16 cellular contexts compared by ENCODE assay signal in the genomic region with DNA sequence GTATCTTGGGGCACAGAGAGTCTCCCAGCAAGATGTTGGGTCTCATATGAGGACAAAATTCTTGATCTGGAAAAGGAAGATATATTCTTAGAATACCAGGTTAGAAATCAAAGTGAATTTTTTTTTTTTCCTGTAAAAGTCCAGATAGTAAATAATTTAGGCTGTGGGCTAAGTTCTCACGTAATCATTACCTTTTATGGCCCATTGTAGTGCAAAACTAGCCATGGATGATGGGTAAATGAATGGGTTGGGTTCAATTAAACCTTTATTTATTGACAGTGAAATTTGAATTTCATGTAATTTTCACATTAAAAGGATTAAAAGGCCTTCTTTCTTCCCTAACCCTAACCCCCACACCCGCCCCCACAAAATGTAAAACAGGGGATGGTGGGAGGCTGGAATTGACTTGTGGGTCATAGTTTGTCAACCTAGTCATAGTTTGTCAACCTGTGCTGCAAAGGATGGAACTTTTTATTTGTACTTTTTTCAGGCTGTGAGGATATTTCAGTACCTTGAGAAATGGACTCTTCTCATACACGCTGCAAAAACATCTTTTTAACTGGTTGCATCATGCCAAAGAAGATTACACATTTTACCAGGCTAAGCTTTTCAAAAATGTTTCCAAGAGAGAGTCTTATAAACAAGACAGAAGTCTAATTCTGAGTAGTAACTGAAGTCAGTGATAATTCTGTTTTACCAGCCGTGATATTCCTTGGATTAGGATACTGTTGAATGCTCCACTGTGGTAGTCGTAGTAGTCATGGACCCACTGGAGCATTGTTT.
DNase-seq lines count a peak whose midpoint lies in the region; ATAC-seq and TF ChIP-seq lines count a peak whose summit lies in the region.
"Had no signal": no experiment of that assay in that cellular context is flagged by ENCODE, and none has a peak within 500 bp of the region (broad histone marks: within the 10 kb centered on the region; RNA-seq: fewer than 3 reads in every experiment).

No MANE protein-coding gene starts in this region.

- no peak overlapping the region for H3K4ac ChIP-seq in mesenchymal stem cell (ENCODE audit: low read depth in 1 of 2, low read length in 2 of 2)

- H3K14ac ChIP-seq in mesenchymal stem cell (ENCODE audit: low read length in 2 of 2): no peak overlapping the region

- no peak overlapping the region for H3K9ac ChIP-seq in mesenchymal stem cell (ENCODE audit: low read length)
- H3K9ac ChIP-seq: KMS-11 had no signal

- no peak overlapping the region for H2BK15ac ChIP-seq in mesenchymal stem cell (ENCODE audit: low read depth, poor library complexity, severe bottlenecking)

- H3K36me3 Mint-ChIP-seq in T-cell: peaks cover 20% of the 10 kb centered on the region

- no peak for TF ChIP-seq EP300 in esophagus muscularis mucosa (IDR thresholded peaks at IDR 0.05)
- TF ChIP-seq EP300 in upper lobe of left lung (IDR thresholded peaks at IDR 0.05): no peak

- WGBS in esophagus muscularis mucosa: 70% methylated on average over 5 of the region's 5 CpGs
- WGBS in mesenchymal stem cell: 81% methylated on average over 3 of the region's 5 CpGs
- WGBS in upper lobe of left lung, 2 donors: 74 to 90% methylated on average over 5 of the region's 5 CpGs

- no peak for TF ChIP-seq POLR2A in esophagus muscularis mucosa (IDR thresholded peaks at IDR 0.05; ENCODE audit: low read depth)
- TF ChIP-seq POLR2A in upper lobe of left lung (IDR thresholded peaks at IDR 0.05): no peak

- H3K4me1 Mint-ChIP-seq in T-cell: peaks cover 59 to 63% (median 59%) of the 10 kb centered on the region in 3 donors

- no peak for ATAC-seq in T-cell (replicated peaks in 1 of 4)
- no peak for ATAC-seq in GM18909 (IDR thresholded peaks at IDR 0.05; ENCODE audit: poor library complexity, unreplicated experiment)
- no peak for ATAC-seq in upper lobe of left lung (ENCODE audit: low FRiP score in 2 of 2)
- ATAC-seq: A549 had no signal

- H3K36me3 ChIP-seq in esophagus muscularis mucosa (peaks cover 0 to 15% (median 5%) of the 10 kb centered on the region in 4 donors), mesenchymal stem cell (ENCODE audit: control insufficient read depth in 1 of 2, insufficient read depth in 2 of 2, low read depth in 1 of 2, low read length in 2 of 2) (peaks cover 0 to 21% of the 10 kb centered on the region in 2 experiments), upper lobe of left lung (peaks cover 0 to 7% (median 0%) of the 10 kb centered on the region in 4 donors)

- H2BK12ac ChIP-seq in mesenchymal stem cell (ENCODE audit: low read length in 2 of 2): no peak overlapping the region

- H3K4me1 ChIP-seq in esophagus muscularis mucosa: peaks cover 12 to 70% (median 49%) of the 10 kb centered on the region in 4 donors
- no peaks in the 10 kb centered on the region for H3K4me1 ChIP-seq in mesenchymal stem cell (ENCODE audit: control insufficient read depth, insufficient read depth, low read depth, low read length)
- peaks cover 0 to 13% (median 5%) of the 10 kb centered on the region in 4 donors for H3K4me1 ChIP-seq in upper lobe of left lung

- no peaks in the 10 kb centered on the region for H3K9me3 ChIP-seq in esophagus muscularis mucosa
- H3K9me3 ChIP-seq in mesenchymal stem cell (ENCODE audit: control insufficient read depth, low read length): no peaks in the 10 kb centered on the region
- no peaks in the 10 kb centered on the region for H3K9me3 ChIP-seq in upper lobe of left lung
- H3K9me3 ChIP-seq: A549 had no signal

- no peak overlapping the region for H3K23ac ChIP-seq in mesenchymal stem cell (ENCODE audit: low read length in 2 of 2)

- H3K4me3 Mint-ChIP-seq in T-cell: no peak overlapping the region

- no peak overlapping the region for H2AFZ ChIP-seq in mesenchymal stem cell (ENCODE audit: low read depth, low read length)

- H3K27ac Mint-ChIP-seq in T-cell: peak overlapping the region; percentile 31 to 44

- CTCF ChIA-PET in T-cell (lab: Charles Lee): no interaction called here

- H3K27ac ChIP-seq in esophagus muscularis mucosa (replicated peaks in 1 of 4): peak overlapping the region; percentile 5 to 56 (median 50)
- H3K27ac ChIP-seq in mesenchymal stem cell (ENCODE audit: low read length, poor library complexity, severe bottlenecking): no peak overlapping the region
- no peak overlapping the region for H3K27ac ChIP-seq in upper lobe of left lung
- H3K27ac ChIP-seq: A549, KMS-11 had no signal

- no peaks in the 10 kb centered on the region for H3K27me3 Mint-ChIP-seq in T-cell

- TF ChIP-seq CTCF in esophagus muscularis mucosa (IDR thresholded peaks at IDR 0.05): no peak
- no peak for TF ChIP-seq CTCF in upper lobe of left lung (IDR thresholded peaks at IDR 0.05)

- H2AK5ac ChIP-seq in mesenchymal stem cell (ENCODE audit: low read length, severe bottlenecking): no peak overlapping the region

- no peaks in the 10 kb centered on the region for H3K9me3 Mint-ChIP-seq in T-cell

- no peak overlapping the region for H4K91ac ChIP-seq in mesenchymal stem cell (ENCODE audit: low read length)

- DNase-seq in GM03348 (ENCODE audit: low spot score) (peak; percentile 14), T-cell (no peak), esophagus muscularis mucosa (ENCODE audit: extremely low spot score) (no peak), mesenchymal stem cell (peak; percentile 29), upper lobe of left lung (no peak), NCI-H524 (lab: John Stamatoyannopoulos, UW) (no peak)
- DNase-seq in stimulated activated CD4-positive, alpha-beta T cell treated with anti-CD3 and anti-CD28 coated beads, Interleukin-2, amount 100 ng/mL, for 24 hours: no peak
- DNase-seq: DMS53, NCI-H1092 treated with DMSO at 0.1 percent for 48 hours, NCI-H187, NCI-H446, NCI-H774, Right ventricle myocardium superior had no signal

- H3K27me3 ChIP-seq in esophagus muscularis mucosa (no peaks in the 10 kb centered on the region), mesenchymal stem cell (ENCODE audit: control insufficient read depth in 1 of 2, insufficient read depth in 1 of 2, low read length in 2 of 2) (no peaks in the 10 kb centered on the region), upper lobe of left lung (no peaks in the 10 kb centered on the region)

- H2BK5ac ChIP-seq in mesenchymal stem cell (ENCODE audit: low read depth, low read length, poor library complexity, severe bottlenecking): no peak overlapping the region

- intact Hi-C loops in esophagus muscularis mucosa (cut with DNase I): no loop called here

- H3K4me3 ChIP-seq in esophagus muscularis mucosa: peak overlapping the region in 1 of 4 donors; percentile 5
- no peak overlapping the region for H3K4me3 ChIP-seq in mesenchymal stem cell (ENCODE audit: insufficient read depth in 1 of 2, low read depth in 1 of 2, low read length in 2 of 2)
- H3K4me3 ChIP-seq in upper lobe of left lung: no peak overlapping the region
- H3K4me3 ChIP-seq: A549 had no signal

- no peak overlapping the region for H3K18ac ChIP-seq in mesenchymal stem cell (ENCODE audit: low read depth in 1 of 2, low read length in 2 of 2)

- H3K4me2 ChIP-seq in mesenchymal stem cell (ENCODE audit: low read length, poor library complexity, severe bottlenecking): no peak overlapping the region
- H3K4me2 ChIP-seq: A549, KMS-11 had no signal

- H4K8ac ChIP-seq in mesenchymal stem cell (ENCODE audit: low read length): no peak overlapping the region

- POLR2A ChIA-PET in T-cell (lab: Charles Lee): no interaction called here

- peaks cover 25% of the 10 kb centered on the region for H3K79me1 ChIP-seq in mesenchymal stem cell (replicated peaks; ENCODE audit: low read length, poor library complexity, severe bottlenecking)

- H2BK120ac ChIP-seq in mesenchymal stem cell (ENCODE audit: low read depth, low read length): no peak overlapping the region

Comparison
In these comparisons a context has a peak if more than half of its experiments do, and no peak if none do; other contexts are left out.
1. DNase-seq: peak in GM03348 (single experiment) and mesenchymal stem cell (single experiment); none in T-cell (0 of 34), esophagus muscularis mucosa (single experiment), upper lobe of left lung (0 of 2), NCI-H524 (0 of 2) and stimulated activated CD4-positive, alpha-beta T cell treated with anti-CD3 and anti-CD28 coated beads, Interleukin-2, amount 100 ng/mL, for 24 hours (0 of 2).
2. H3K27ac ChIP-seq: peak in esophagus muscularis mucosa (4 of 4); none in mesenchymal stem cell (single experiment) and upper lobe of left lung (0 of 4).